Comparison of ENCODE assay signal across 24 cellular contexts in the genomic region with DNA sequence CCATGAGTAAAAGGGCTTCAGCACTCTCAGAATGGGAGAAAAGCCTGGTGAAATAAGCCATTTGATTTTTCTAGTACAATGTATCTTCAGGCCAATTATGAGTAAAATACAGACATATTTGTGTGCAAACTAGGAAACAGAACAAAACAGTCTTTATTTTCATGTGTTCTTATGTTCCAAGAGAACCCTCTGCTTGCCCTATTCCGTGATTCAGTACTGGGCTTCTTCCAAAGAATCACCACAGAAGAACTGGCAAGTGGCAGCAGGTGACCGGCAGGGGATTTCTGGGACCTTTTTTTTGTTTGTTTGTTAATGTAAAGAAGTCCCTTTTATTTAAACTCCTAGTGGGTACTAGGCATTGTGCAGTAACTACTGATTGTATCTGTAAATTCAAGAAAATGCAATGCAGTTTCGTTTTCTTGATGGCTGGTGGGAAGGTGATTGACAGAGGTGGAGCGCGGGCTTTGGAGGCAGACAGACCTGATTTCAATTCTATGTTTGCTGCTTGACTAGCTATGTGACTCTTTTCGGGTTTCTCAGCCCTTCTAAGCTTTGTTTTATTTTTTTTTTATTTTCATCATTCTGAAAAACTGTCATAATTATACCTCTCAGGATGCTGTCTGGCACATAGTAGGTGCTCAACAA.
DNase-seq lines count a peak whose midpoint lies in the region; ATAC-seq, FAIRE-seq and TF ChIP-seq lines count a peak whose summit lies in the region.
"Had no signal": no experiment of that assay in that cellular context is flagged by ENCODE, and none has a peak within 500 bp of the region (broad histone marks: within the 10 kb centered on the region; RNA-seq: fewer than 3 reads in every experiment).

No MANE protein-coding gene starts in this region.

- no peaks in the 10 kb centered on the region for H3K27me3 Mint-ChIP-seq in endodermal cell (ENCODE audit: insufficient read depth)
- H3K27me3 Mint-ChIP-seq: CD4-positive, CD25-positive, alpha-beta regulatory T cell had no signal

- no peaks in the 10 kb centered on the region for H3K9me3 Mint-ChIP-seq in endodermal cell
- H3K9me3 Mint-ChIP-seq: stimulated activated memory B cell treated with anti-CD40 and anti-IgM and Interleukin-4, amounts not matched to agents 10 μg/mL and 1 μg/mL and 100 μg/mL, for 72 hours had no signal

- no peak overlapping the region for H3K4me2 ChIP-seq in K562 (ENCODE audit: insufficient read depth, low read length)

- H3K79me2 ChIP-seq in K562 (ENCODE audit: control insufficient read depth, insufficient read depth, low read length), result no peaks in the 10 kb centered on the region

- TF ChIP-seq POLR2A in K562 (conservative IDR thresholded peaks at IDR 0.05), result no peak
- TF ChIP-seq POLR2A in uterus (IDR thresholded peaks at IDR 0.05), result no peak

- no peak for TF ChIP-seq RAD21 in K562 (CRISPR knock-in tag; conservative IDR thresholded peaks at IDR 0.05 in 1 of 2, IDR thresholded peaks at IDR 0.05 in 1 of 2)

- no peak overlapping the region for H3K4me3 Mint-ChIP-seq in endodermal cell
- H3K4me3 Mint-ChIP-seq: CD4-positive, CD25-positive, alpha-beta regulatory T cell; natural killer cell treated with Interleukin-12 subunit alpha and Interleukin-12 subunit beta and Interleukin-15 and Interleukin-18, amount 100 ng/mL, for 72 hours; stimulated activated memory B cell treated with anti-CD40 and anti-IgM and Interleukin-4, amounts not matched to agents 10 μg/mL and 1 μg/mL and 100 μg/mL, for 72 hours had no signal

- POLR2A ChIA-PET in K562 (lab: Yijun Ruan, JAX), result no interaction called here

- FAIRE-seq in K562 (lab: Jason Lieb, UNC), result no peak
- FAIRE-seq: pancreas, urothelium cell line had no signal

- H3K9me1 ChIP-seq in K562 (ENCODE audit: control insufficient read depth, insufficient read depth, low read length), result no peaks in the 10 kb centered on the region

- H3K4me1 ChIP-seq in K562 (replicated peaks in 1 of 2; ENCODE audit: control insufficient read depth in 2 of 2, insufficient read depth in 2 of 2, low read length in 2 of 2) (no peaks in the 10 kb centered on the region), uterus (no peaks in the 10 kb centered on the region), endodermal cell (ENCODE audit: control insufficient read depth, insufficient read depth, low read length) (no peaks in the 10 kb centered on the region)
- H3K4me1 ChIP-seq: lower lobe of right lung, pancreas, testis had no signal

- H3K9me3 ChIP-seq in KOPT-K1 (ENCODE audit: insufficient read depth, low read length, poor library complexity, severe bottlenecking), result peaks cover 5% of the 10 kb centered on the region
- H3K9me3 ChIP-seq in K562 (replicated peaks; ENCODE audit: control insufficient read depth, insufficient read depth, low read depth, low read length), result no peaks in the 10 kb centered on the region
- no peaks in the 10 kb centered on the region for H3K9me3 ChIP-seq in uterus
- H3K9me3 ChIP-seq in endodermal cell (ENCODE audit: control insufficient read depth, low read length), result no peaks in the 10 kb centered on the region
- H3K9me3 ChIP-seq: lower lobe of right lung, pancreas, testis had no signal

- no peak overlapping the region for H2AFZ ChIP-seq in K562 (ENCODE audit: low read depth, low read length)

- H3K27me3 ChIP-seq in K562 (ENCODE audit: control insufficient read depth in 2 of 2, insufficient read depth in 2 of 2, low read length in 2 of 2) (no peaks in the 10 kb centered on the region), uterus (no peaks in the 10 kb centered on the region), endodermal cell (ENCODE audit: control insufficient read depth, insufficient read depth, low read length, poor library complexity, severe bottlenecking) (peaks cover 15% of the 10 kb centered on the region)
- H3K27me3 ChIP-seq: pancreas, testis had no signal

- H4K20me1 ChIP-seq in K562 (replicated peaks; ENCODE audit: control insufficient read depth, insufficient read depth, low read length), result no peaks in the 10 kb centered on the region

- H3K4me3 ChIP-seq in K562 (no peak overlapping the region), uterus (no peak overlapping the region), endodermal cell (ENCODE audit: low read length) (no peak overlapping the region)
- H3K4me3 ChIP-seq: lower lobe of right lung, pancreas, testis had no signal

- intact Hi-C loops in K562 (cut with micrococcal nuclease) (no loop called here), uterus (cut with DNase I; ENCODE audit: low total_unique reads) (no loop called here)

- TF ChIP-seq EP300 in K562 (IDR thresholded peaks at IDR 0.05; ENCODE audit: low read length), result no peak

- H3K36me3 Mint-ChIP-seq in endodermal cell (ENCODE audit: low read depth), result no peaks in the 10 kb centered on the region
- H3K36me3 Mint-ChIP-seq: natural killer cell treated with Interleukin-12 subunit alpha and Interleukin-12 subunit beta and Interleukin-15 and Interleukin-18, amount 100 ng/mL, for 72 hours; stimulated activated memory B cell treated with anti-CD40 and anti-IgM and Interleukin-4, amounts not matched to agents 10 μg/mL and 1 μg/mL and 100 μg/mL, for 72 hours had no signal

- no peak overlapping the region for H3K9ac ChIP-seq in K562 (ENCODE audit: insufficient read depth in 1 of 2, low read depth in 2 of 2, low read length in 2 of 2)
- no peak overlapping the region for H3K9ac ChIP-seq in endodermal cell (ENCODE audit: extremely low read depth, low read length, poor library complexity, severe bottlenecking)

- no peak for TF ChIP-seq CTCF in K562 (IDR thresholded peaks at IDR 0.05 in 2 of 3, conservative IDR thresholded peaks at IDR 0.05 in 1 of 3; ENCODE audit: insufficient read depth in 2 of 3, low read depth in 1 of 3, low read length in 3 of 3)
- no peak for TF ChIP-seq CTCF in uterus (IDR thresholded peaks at IDR 0.05)
- no peak for TF ChIP-seq CTCF in endodermal cell (conservative IDR thresholded peaks at IDR 0.05)

- in situ Hi-C loops in K562 (cut with MboI), result no loop called here

- peak; percentile 8 for DNase-seq in ELR (ENCODE audit: low read depth)
- no peak for DNase-seq in K562 (ENCODE audit: extremely low read depth in 1 of 4, low spot score in 3 of 4)
- peak; percentile 67 for DNase-seq in pons (ENCODE audit: low spot score)
- DNase-seq in uterus, result no peak
- no peak for DNase-seq in endodermal cell
- no peak for DNase-seq in AG08395 (ENCODE audit: low spot score)
- DNase-seq: activated naive CD4-positive, alpha-beta T cell; activated T-cell treated with anti-CD3 and anti-CD28 coated beads, Interleukin-2, amount 50 U/mL, for 48 hours; CD4-positive, CD25-positive, alpha-beta regulatory T cell; dermis blood vessel endothelial cell; islet precursor cell; Kasumi-1; lower lobe of right lung; NCI-H1694; NCI-H446 treated with DMSO at 0.1 percent for 48 hours; NCI-H82; pancreas; stimulated activated CD4-positive, alpha-beta T cell treated with anti-CD3 and anti-CD28 coated beads, Interleukin-4, amount 100 ng/mL, for 4 hours; testis had no signal

- H3K27ac Mint-ChIP-seq in endodermal cell, result no peak overlapping the region
- H3K27ac Mint-ChIP-seq: CD4-positive, CD25-positive, alpha-beta regulatory T cell; natural killer cell treated with Interleukin-12 subunit alpha and Interleukin-12 subunit beta and Interleukin-15 and Interleukin-18, amount 100 ng/mL, for 72 hours; stimulated activated memory B cell treated with anti-CD40 and anti-IgM and Interleukin-4, amounts not matched to agents 10 μg/mL and 1 μg/mL and 100 μg/mL, for 72 hours had no signal

- H3K36me3 ChIP-seq in KOPT-K1 (ENCODE audit: insufficient read depth, low read length) (no peaks in the 10 kb centered on the region), K562 (ENCODE audit: control insufficient read depth, insufficient read depth, low read length) (no peaks in the 10 kb centered on the region), uterus (no peaks in the 10 kb centered on the region), endodermal cell (ENCODE audit: control insufficient read depth, insufficient read depth, low read length) (no peaks in the 10 kb centered on the region)
- H3K36me3 ChIP-seq: lower lobe of right lung had no signal

- CTCF ChIA-PET in K562 (lab: Yijun Ruan, JAX; ENCODE audit: low intra/inter-chr PET ratio), result no interaction called here

- H3K4me1 Mint-ChIP-seq in endodermal cell, result peaks cover 9% of the 10 kb centered on the region

- H3K27ac ChIP-seq in KOPT-K1 (ENCODE audit: low read depth, low read length, poor library complexity, severe bottlenecking) (peak overlapping the region; percentile 98), K562 (ENCODE audit: extremely low read depth, low read depth, low read length) (no peak overlapping the region), uterus (no peak overlapping the region), endodermal cell (ENCODE audit: low read depth, low read length) (no peak overlapping the region)
- H3K27ac ChIP-seq: lower lobe of right lung, pancreas, testis had no signal

- no peak for ATAC-seq in K562
- no peak for ATAC-seq in HG03139 (IDR thresholded peaks at IDR 0.05; ENCODE audit: unreplicated experiment)
- ATAC-seq: lower lobe of right lung; natural killer cell treated with Interleukin-12 subunit alpha and Interleukin-12 subunit beta and Interleukin-15 and Interleukin-18, amount 100 ng/mL, for 72 hours; pancreas; stimulated activated memory B cell treated with anti-CD40 and anti-IgM and Interleukin-4, amounts not matched to agents 10 μg/mL and 1 μg/mL and 100 μg/mL, for 72 hours had no signal

- 2% methylated on average over 6 of the region's 6 CpGs for WGBS in K562 (ENCODE audit: insufficient coverage, low coverage, missing lambda C conversion rate)
- 79 to 95% methylated on average over 3 to 6 of the region's 6 CpGs for WGBS in endodermal cell (ENCODE audit: insufficient coverage in 1 of 2, insufficient read length in 1 of 2), 2 experiments

- BruUV-seq in K562 (replicated peaks; lab: Mats Ljungman, UMichigan), result no TSS peak

TF ChIP-seq in K562, 482 proteins besides CTCF, POLR2A, EP300 and RAD21 (continues in another document):
- TF ChIP-seq, protein P1, sequence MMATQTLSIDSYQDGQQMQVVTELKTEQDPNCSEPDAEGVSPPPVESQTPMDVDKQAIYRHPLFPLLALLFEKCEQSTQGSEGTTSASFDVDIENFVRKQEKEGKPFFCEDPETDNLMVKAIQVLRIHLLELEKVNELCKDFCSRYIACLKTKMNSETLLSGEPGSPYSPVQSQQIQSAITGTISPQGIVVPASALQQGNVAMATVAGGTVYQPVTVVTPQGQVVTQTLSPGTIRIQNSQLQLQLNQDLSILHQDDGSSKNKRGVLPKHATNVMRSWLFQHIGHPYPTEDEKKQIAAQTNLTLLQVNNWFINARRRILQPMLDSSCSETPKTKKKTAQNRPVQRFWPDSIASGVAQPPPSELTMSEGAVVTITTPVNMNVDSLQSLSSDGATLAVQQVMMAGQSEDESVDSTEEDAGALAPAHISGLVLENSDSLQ (IDR thresholded peaks at IDR 0.05), result peak; percentile 52

Comparison
In these comparisons a context has a peak if more than half of its experiments do, and no peak if none do; other contexts are left out.
1. DNase-seq: peak in ELR (single experiment) and pons (single experiment); none in K562 (0 of 4), uterus (0 of 2), endodermal cell (single experiment) and AG08395 (single experiment).